ENCODE assay signal across 8 cellular contexts in genomic region chr20:4041748-4042411, GRCh38. TPM values are rescaled to one million over a fixed set of nuclear protein-coding genes. Genes with fewer than 3 reads are reported as not detected.
DNase-seq lines count a peak whose midpoint lies in the region; ATAC-seq and TF ChIP-seq lines count a peak whose summit lies in the region.

No MANE protein-coding gene starts in this region.

- no peak overlapping the region for H3K4me3 ChIP-seq in choroid plexus epithelial cell (ENCODE audit: low read depth, low read length)

- peak; percentile 63 for DNase-seq in DMS79 (lab: John Stamatoyannopoulos, UW)
- DNase-seq in NCI-H2029 (lab: John Stamatoyannopoulos, UW) = peak; percentile 97
- DNase-seq in choroid plexus epithelial cell (ENCODE audit: low read depth) = peak; percentile 97
- peak; percentile 76 for DNase-seq in myocyte (ENCODE audit: low read depth)
- DNase-seq in GM10266 (ENCODE audit: extremely low spot score) = no peak
- no peak for DNase-seq in NCI-H2081 treated with DMSO at 0.1 percent for 48 hours (lab: John Stamatoyannopoulos, UW)

- TF ChIP-seq CTCF in choroid plexus epithelial cell (conservative IDR thresholded peaks at IDR 0.05; ENCODE audit: low read depth, low read length) = no peak
- no peak for TF ChIP-seq CTCF in GM10266 (IDR thresholded peaks at IDR 0.05; ENCODE audit: control insufficient read depth, insufficient read depth, low read depth, missing control alignments)

- ATAC-seq in HG02970 (IDR thresholded peaks at IDR 0.05; ENCODE audit: low FRiP score, unreplicated experiment) (no peak), GM19023 (IDR thresholded peaks at IDR 0.05; ENCODE audit: unreplicated experiment) (no peak)

RNA-seq across cellular contexts. Expression of gene RNF24, which starts 26.5 kb away (rescaled TPM):
- total RNA-seq in myocyte = 15.4 and 18.6 TPM in 2 replicates
- 19.1 TPM for polyA plus RNA-seq in myocyte (2012)

Comparison
In these comparisons a context has a peak if more than half of its experiments do, and no peak if none do; other contexts are left out.
1. DNase-seq: peak in DMS79 (single experiment), NCI-H2029 (single experiment), choroid plexus epithelial cell (single experiment) and myocyte (single experiment); none in GM10266 (single experiment) and NCI-H2081 treated with DMSO at 0.1 percent for 48 hours (single experiment).